26 cellular contexts compared by ENCODE assay signal in the genomic region with DNA sequence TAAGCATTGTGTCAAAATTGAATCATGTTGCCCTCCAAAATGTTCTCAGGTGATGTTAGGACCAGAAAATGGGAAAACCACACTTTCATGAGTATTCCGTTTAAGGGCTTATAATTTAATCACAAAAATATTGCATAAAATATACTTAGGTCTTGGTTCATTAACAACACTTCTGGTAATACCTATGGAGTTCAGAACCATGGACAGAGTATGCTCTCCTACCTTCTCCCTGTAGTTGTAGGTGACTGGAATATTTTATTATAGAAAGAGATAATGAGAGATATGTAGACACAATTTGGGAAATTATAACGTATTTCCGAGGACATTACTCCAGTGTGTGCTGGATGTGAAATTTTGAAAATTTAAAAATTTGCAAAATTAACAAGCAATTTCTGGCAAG.
A peak's percentile ranks its signal among the peaks of the same experiment; 100 is the strongest.
DNase-seq lines count a peak whose midpoint lies in the region; ATAC-seq and TF ChIP-seq lines count a peak whose summit lies in the region.
"Had no signal": no experiment of that assay in that cellular context is flagged by ENCODE, and none has a peak within 500 bp of the region (broad histone marks: within the 10 kb centered on the region; RNA-seq: fewer than 3 reads in every experiment).

No MANE protein-coding gene starts in this region.

- ATAC-seq in left cardiac atrium: no peak
- ATAC-seq: Right ventricle myocardium inferior had no signal

- H3K4me1 ChIP-seq in cardiac muscle cell (ENCODE audit: low read depth) (no peaks in the 10 kb centered on the region), vagina (no peaks in the 10 kb centered on the region)
- H3K4me1 ChIP-seq: ascending aorta, left ventricle myocardium inferior, stomach, upper lobe of left lung had no signal

- DNase-seq in cardiac muscle cell (ENCODE audit: low read depth in 1 of 2, low spot score in 1 of 2) (peak; percentile 40 to 75), left cardiac atrium (no peak), RPMI7951 (ENCODE audit: low read depth) (peak; percentile 7), epithelial cell of esophagus (ENCODE audit: low read depth) (peak; percentile 1), GM19238 (ENCODE audit: insufficient read length, low spot score) (no peak), vagina (ENCODE audit: extremely low spot score in 2 of 2) (no peak), hippocampal formation (lab: John Stamatoyannopoulos, UW) (no peak)
- DNase-seq in activated CD8-positive, alpha-beta memory T cell treated with anti-CD3 and anti-CD28 coated beads for 24 hours: no peak
- DNase-seq: activated CD4-positive, alpha-beta T cell treated with anti-CD3 and anti-CD28 coated beads, Interleukin-2, amount 50 U/mL, for 4 hours; activated naive CD4-positive, alpha-beta T cell; activated T-cell treated with anti-CD3 and anti-CD28 coated beads for 4 hours; C1 segment of cervical spinal cord; H7; left ventricle myocardium inferior; MV-4-11; NCI-H1930; NCI-H345; NK-92 treated with Interleukin-12 subunit alpha and Interleukin-12 subunit beta, amount 100 ng/mL, for 24 hours; stimulated activated CD4-positive, alpha-beta T cell treated with anti-CD3 and anti-CD28 coated beads, Interleukin-4, amount 100 ng/mL, for 1 hour; stomach; upper lobe of left lung; WERI-Rb-1 had no signal

- H3K27ac ChIP-seq in cardiac muscle cell (no peak overlapping the region), vagina (no peak overlapping the region)
- H3K27ac ChIP-seq: ascending aorta, coronary artery, left ventricle myocardium inferior, stomach, upper lobe of left lung, WERI-Rb-1 had no signal

- H3K36me3 ChIP-seq in cardiac muscle cell (no peaks in the 10 kb centered on the region), vagina (no peaks in the 10 kb centered on the region)
- H3K36me3 ChIP-seq: ascending aorta, left ventricle myocardium inferior, stomach, upper lobe of left lung, WERI-Rb-1 had no signal

- H3K4me3 ChIP-seq in cardiac muscle cell (no peak overlapping the region), epithelial cell of esophagus (ENCODE audit: low read length) (no peak overlapping the region), vagina (no peak overlapping the region)
- H3K4me3 ChIP-seq: ascending aorta, coronary artery, left ventricle myocardium inferior, smooth muscle cell, stomach, upper lobe of left lung had no signal

- H3K27me3 ChIP-seq in cardiac muscle cell (no peaks in the 10 kb centered on the region), vagina (no peaks in the 10 kb centered on the region)
- H3K27me3 ChIP-seq: ascending aorta, stomach, upper lobe of left lung had no signal

- TF ChIP-seq CTCF in cardiac muscle cell (IDR thresholded peaks at IDR 0.05; ENCODE audit: low read depth, low read length) (no peak), epithelial cell of esophagus (IDR thresholded peaks at IDR 0.05; ENCODE audit: insufficient read depth, low read depth, low read length, missing control alignments) (no peak), vagina (IDR thresholded peaks at IDR 0.05) (no peak)

- H3K9me3 ChIP-seq in cardiac muscle cell (ENCODE audit: low read depth): no peaks in the 10 kb centered on the region
- H3K9me3 ChIP-seq in vagina: no peaks in the 10 kb centered on the region
- H3K9me3 ChIP-seq: ascending aorta, stomach, upper lobe of left lung had no signal

- intact Hi-C loops in left cardiac atrium (cut with DNase I): loop anchor here in 1 of 2 donors (10.0 kb wide), 1 partner anchor 64 kb away; no protein-coding TSS in a partner anchor
- intact Hi-C loops in vagina (cut with DNase I): no loop called here

- no peak for TF ChIP-seq POLR2A in vagina (IDR thresholded peaks at IDR 0.05)

Comparison
In these comparisons a context has a peak if more than half of its experiments do, and no peak if none do; other contexts are left out.
1. DNase-seq: peak in cardiac muscle cell (2 of 2), RPMI7951 (single experiment) and epithelial cell of esophagus (single experiment); none in left cardiac atrium (single experiment), activated CD8-positive, alpha-beta memory T cell treated with anti-CD3 and anti-CD28 coated beads for 24 hours (single experiment), GM19238 (single experiment), vagina (0 of 2) and hippocampal formation (0 of 2).